ENCODE assay signal across 13 cellular contexts in genomic region chr1:53016705-53017104, GRCh38. TPM values are rescaled to one million over a fixed set of nuclear protein-coding genes. Genes with fewer than 3 reads are reported as not detected.
DNase-seq lines count a peak whose midpoint lies in the region; ATAC-seq and TF ChIP-seq lines count a peak whose summit lies in the region.
"Had no signal": no experiment of that assay in that cellular context is flagged by ENCODE, and none has a peak within 500 bp of the region (broad histone marks: within the 10 kb centered on the region; RNA-seq: fewer than 3 reads in every experiment).

No MANE protein-coding gene starts in this region.

- no peaks in the 10 kb centered on the region for H4K20me1 ChIP-seq in DOHH2 (ENCODE audit: control insufficient read depth, insufficient read depth, low read depth, low read length)
- H4K20me1 ChIP-seq in OCI-LY1 (ENCODE audit: insufficient read depth, low read length) = no peaks in the 10 kb centered on the region

- H3K9me3 ChIP-seq in DOHH2 (ENCODE audit: control insufficient read depth, insufficient read depth, low read length) (no peaks in the 10 kb centered on the region), OCI-LY1 (ENCODE audit: low read length) (no peaks in the 10 kb centered on the region)
- H3K9me3 ChIP-seq: lower lobe of right lung, SJSA1 had no signal

- peaks cover 25% of the 10 kb centered on the region for H3K4me1 Mint-ChIP-seq in activated CD8-positive, alpha-beta T cell treated with anti-CD3 and anti-CD28 coated beads for 36 hours (ENCODE audit: low read depth)

- H3K4me1 ChIP-seq in DOHH2 (ENCODE audit: control insufficient read depth, low read length) (peaks cover 19% of the 10 kb centered on the region), OCI-LY1 (ENCODE audit: insufficient read depth, low read length, severe bottlenecking) (peaks cover 23% of the 10 kb centered on the region)

- H3K36me3 ChIP-seq in DOHH2 (ENCODE audit: control insufficient read depth, low read length) = no peaks in the 10 kb centered on the region
- H3K36me3 ChIP-seq in OCI-LY1 (ENCODE audit: insufficient read depth, low read length) = no peaks in the 10 kb centered on the region
- H3K36me3 ChIP-seq: lower lobe of right lung had no signal

- H3K4me2 ChIP-seq in DOHH2 (ENCODE audit: low read length) = peak overlapping the region; percentile 72; the same call in 1 of the 2 replicates
- peak overlapping the region; percentile 96 for H3K4me2 ChIP-seq in OCI-LY1 (ENCODE audit: low read length)

- H3F3A ChIP-seq in DOHH2 (ENCODE audit: control insufficient read depth, insufficient read depth) = no peaks in the 10 kb centered on the region
- no peaks in the 10 kb centered on the region for H3F3A ChIP-seq in OCI-LY1 (ENCODE audit: insufficient read depth, low read length)

- no peak overlapping the region for H3K27ac Mint-ChIP-seq in activated CD8-positive, alpha-beta T cell treated with anti-CD3 and anti-CD28 coated beads for 36 hours

- H3K36me3 Mint-ChIP-seq in activated CD8-positive, alpha-beta T cell treated with anti-CD3 and anti-CD28 coated beads for 36 hours (ENCODE audit: low read depth) = peaks cover 7% of the 10 kb centered on the region

- H3K9me3 Mint-ChIP-seq in activated CD8-positive, alpha-beta T cell treated with anti-CD3 and anti-CD28 coated beads for 36 hours = no peaks in the 10 kb centered on the region

- CTCF ChIA-PET in activated CD8-positive, alpha-beta T cell treated with anti-CD3 and anti-CD28 coated beads for 36 hours (lab: Charles Lee) = interaction anchor here (1.2 kb wide), 1 partner anchor 169 kb away, joined by 3 read pairs; no protein-coding TSS in a partner anchor

- DNase-seq in omental fat pad (ENCODE audit: low spot score) (no peak), globus pallidus (ENCODE audit: low spot score) (no peak), dorsolateral prefrontal cortex (no peak)
- no peak for DNase-seq in activated CD8-positive, alpha-beta T cell treated with anti-CD3 and anti-CD28 coated beads for 36 hours
- DNase-seq: hypothalamus; lower lobe of right lung; NCI-H2029 treated with DMSO at 0.1 percent for 48 hours; nucleus accumbens; stimulated activated CD4-positive, alpha-beta T cell treated with anti-CD3 and anti-CD28 coated beads, Interleukin-12 subunit alpha, Interleukin-12 subunit beta, amount 100 ng/mL, for 4 hours had no signal

- no peaks in the 10 kb centered on the region for H3K9me2 ChIP-seq in DOHH2 (replicated peaks; ENCODE audit: control insufficient read depth, low read length)
- H3K9me2 ChIP-seq in OCI-LY1 (ENCODE audit: low read depth, low read length) = no peaks in the 10 kb centered on the region

- no peak overlapping the region for H3K9ac ChIP-seq in OCI-LY1 (ENCODE audit: low read length)

- no peak overlapping the region for H3K27ac ChIP-seq in DOHH2 (ENCODE audit: low read depth, low read length)
- no peak overlapping the region for H3K27ac ChIP-seq in OCI-LY1 (ENCODE audit: low read depth, low read length, poor library complexity, severe bottlenecking)
- no peak overlapping the region for H3K27ac ChIP-seq in dorsolateral prefrontal cortex
- H3K27ac ChIP-seq: lower lobe of right lung, SJSA1 had no signal

- H2AFZ ChIP-seq in OCI-LY1 (ENCODE audit: low read length) = no peak overlapping the region

- ATAC-seq in esophagus mucosa (peak; percentile 22), omental fat pad (ENCODE audit: low FRiP score) (peak; percentile 58)
- ATAC-seq in activated CD8-positive, alpha-beta T cell treated with anti-CD3 and anti-CD28 coated beads for 36 hours = no peak
- ATAC-seq: lower lobe of right lung had no signal

- H3K27me3 ChIP-seq in DOHH2 (ENCODE audit: control insufficient read depth, low read length) (no peaks in the 10 kb centered on the region), OCI-LY1 (ENCODE audit: insufficient read depth, low read length) (no peaks in the 10 kb centered on the region), dorsolateral prefrontal cortex (no peaks in the 10 kb centered on the region)
- H3K27me3 ChIP-seq: SJSA1 had no signal

- H3K4me3 Mint-ChIP-seq in activated CD8-positive, alpha-beta T cell treated with anti-CD3 and anti-CD28 coated beads for 36 hours = no peak overlapping the region

- H3K27me3 Mint-ChIP-seq in activated CD8-positive, alpha-beta T cell treated with anti-CD3 and anti-CD28 coated beads for 36 hours = no peaks in the 10 kb centered on the region

- H3K79me2 ChIP-seq in DOHH2 (ENCODE audit: control insufficient read depth, low read length) = peaks cover 35% of the 10 kb centered on the region
- no peaks in the 10 kb centered on the region for H3K79me2 ChIP-seq in OCI-LY1 (ENCODE audit: insufficient read depth, low read length)

- POLR2A ChIA-PET in activated CD8-positive, alpha-beta T cell treated with anti-CD3 and anti-CD28 coated beads for 36 hours (lab: Charles Lee) = interaction anchor here (0.9 to 1.0 kb wide), 2 partner anchors 17 to 207 kb away, joined by 3 read pairs; no protein-coding TSS in a partner anchor

- TF ChIP-seq CTCF in DOHH2 (IDR thresholded peaks at IDR 0.05; ENCODE audit: low read depth, low read length, poor library complexity, severe bottlenecking) = no peak
- no peak for TF ChIP-seq CTCF in OCI-LY1 (IDR thresholded peaks at IDR 0.05; ENCODE audit: low read length)
- TF ChIP-seq CTCF in omental fat pad (IDR thresholded peaks at IDR 0.05) = no peak
- TF ChIP-seq CTCF in activated CD8-positive, alpha-beta T cell treated with anti-CD3 and anti-CD28 coated beads for 36 hours (IDR thresholded peaks at IDR 0.05) = no peak
- no peak for TF ChIP-seq CTCF in dorsolateral prefrontal cortex (IDR thresholded peaks at IDR 0.05 in 54 of 56, conservative IDR thresholded peaks at IDR 0.05 in 2 of 56; ENCODE audit: low read depth in 1 of 56, partially characterized antibody in 56 of 56)

- no peak overlapping the region; the same call in 1 of the 2 replicates for H3K4me3 ChIP-seq in DOHH2 (ENCODE audit: low read length)
- no peak overlapping the region for H3K4me3 ChIP-seq in OCI-LY1 (ENCODE audit: low read depth, low read length, poor library complexity, severe bottlenecking)
- no peak overlapping the region for H3K4me3 ChIP-seq in dorsolateral prefrontal cortex
- H3K4me3 ChIP-seq: SJSA1 had no signal

- intact Hi-C loops in activated CD8-positive, alpha-beta T cell treated with anti-CD3 and anti-CD28 coated beads for 36 hours (cut with micrococcal nuclease) = no loop called here
- intact Hi-C loops in dorsolateral prefrontal cortex (cut with DNase I) = no loop called here

RNA-seq across cellular contexts. Expression of gene PODN, which starts 45.3 kb away (rescaled TPM):
- total RNA-seq in esophagus mucosa = 2.6 TPM
- 100 to 1,000 TPM in 3 of 4 donors, 10 to 100 TPM in 1; 99.8 to 440 (median 251) TPM for total RNA-seq in omental fat pad
- total RNA-seq in activated CD8-positive, alpha-beta T cell treated with anti-CD3 and anti-CD28 coated beads for 36 hours = not detected
- 10 to 100 TPM in 8 of 120 experiments, 1 to 10 TPM in 112; 2.3 to 13.8 (median 5.2) TPM for total RNA-seq in dorsolateral prefrontal cortex

Comparison
In these comparisons a context has a peak if more than half of its experiments do, and no peak if none do; other contexts are left out.
1. RNA of gene PODN, which starts 45.3 kb away (total RNA-seq): 99.8 to 440 TPM in omental fat pad; 2.3 to 13.8 TPM in dorsolateral prefrontal cortex, 2.6 TPM in esophagus mucosa (single experiment) and not detected in activated CD8-positive, alpha-beta T cell treated with anti-CD3 and anti-CD28 coated beads for 36 hours; every median in the first group is over 4 times any median in the second.